In genomic region chr3:10693457-10693856, GRCh38 we compare ENCODE assay signal across 1 cellular context.
TF ChIP-seq lines count a peak whose summit lies in the region.

No MANE protein-coding gene starts in this region.

TF ChIP-seq in H1, 55 proteins besides CTCF, POLR2A, EP300 and RAD21:
- TF ChIP-seq USF2 (IDR thresholded peaks at IDR 0.05; ENCODE audit: low read length): no peak; the same call in 1 of the 2 replicates
- no peak for TF ChIP-seq ASH2L (IDR thresholded peaks at IDR 0.05; ENCODE audit: low read length)
- no peak for TF ChIP-seq RNF2 (IDR thresholded peaks at IDR 0.05; ENCODE audit: borderline replicate concordance, low read depth, low read length, missing control alignments, poor library complexity, severe bottlenecking)
- TF ChIP-seq EGR1 (IDR thresholded peaks at IDR 0.05; ENCODE audit: borderline replicate concordance, low read depth, low read length): no peak
- no peak for TF ChIP-seq SAP30 (IDR thresholded peaks at IDR 0.05; ENCODE audit: insufficient read depth, insufficient replicate concordance, low read length)
- no peak for TF ChIP-seq SP1 (IDR thresholded peaks at IDR 0.05; ENCODE audit: low read depth, low read length)
- TF ChIP-seq POU5F1 (IDR thresholded peaks at IDR 0.05; ENCODE audit: low read depth, low read length): no peak
- no peak for TF ChIP-seq GABPA (IDR thresholded peaks at IDR 0.05; ENCODE audit: borderline replicate concordance, insufficient read depth, low read length)
- TF ChIP-seq SIX5 (IDR thresholded peaks at IDR 0.05; ENCODE audit: low read depth, low read length): no peak
- no peak for TF ChIP-seq TAF1 (IDR thresholded peaks at IDR 0.05; ENCODE audit: low read depth, low read length)
- no peak for TF ChIP-seq GTF2F1 (IDR thresholded peaks at IDR 0.05; ENCODE audit: borderline replicate concordance, low read depth, low read length)
- TF ChIP-seq EZH2 (IDR thresholded peaks at IDR 0.05; ENCODE audit: low read depth, low read length, severe bottlenecking): no peak
- TF ChIP-seq RXRA (IDR thresholded peaks at IDR 0.05; ENCODE audit: insufficient read depth, low read depth, low read length): no peak
- no peak for TF ChIP-seq SIN3A (conservative IDR thresholded peaks at IDR 0.05 in 1 of 2, IDR thresholded peaks at IDR 0.05 in 1 of 2; ENCODE audit: low read depth in 1 of 2, low read length in 2 of 2)
